ENCODE assay signal across 1 cellular context in the genomic region with DNA sequence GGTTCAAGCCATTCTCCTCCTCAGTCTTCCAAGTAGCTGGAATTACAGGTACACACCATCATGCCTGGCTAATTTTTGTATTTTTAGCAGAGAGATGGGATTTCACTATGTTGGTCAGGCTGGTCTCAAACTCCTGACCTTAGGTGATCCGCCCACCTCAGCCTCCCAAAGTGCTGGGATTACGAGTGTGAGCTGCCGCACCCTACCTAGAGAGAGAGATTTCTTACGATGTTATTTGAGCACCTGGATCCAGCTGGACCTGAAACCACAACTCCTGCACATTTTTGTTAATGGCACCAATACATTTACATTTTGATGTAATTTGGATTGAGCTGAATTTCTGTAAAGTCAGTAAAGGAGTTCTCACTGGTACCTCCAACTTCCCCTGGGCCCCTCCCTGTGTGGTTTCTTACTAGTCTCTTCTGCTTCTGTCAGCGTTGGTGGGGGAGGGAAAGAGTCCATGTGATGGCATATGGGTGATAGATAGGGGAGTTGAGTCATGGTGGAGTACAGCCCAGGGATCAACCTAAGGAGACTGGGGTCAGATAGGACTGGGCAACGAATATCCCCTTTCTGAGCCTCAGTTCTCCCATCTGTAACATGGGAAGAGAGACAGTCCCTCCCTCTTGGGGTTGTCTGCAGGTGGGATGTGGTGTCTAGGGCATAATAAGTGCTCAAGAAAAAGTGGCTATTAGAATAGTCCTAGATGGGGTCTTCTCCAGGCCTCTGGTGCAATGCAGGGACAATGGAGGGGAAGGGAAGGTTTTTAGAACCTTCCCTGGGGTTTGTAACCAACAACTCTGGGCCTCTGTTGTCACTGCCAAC.
TF ChIP-seq lines count a peak whose summit lies in the region.

No MANE protein-coding gene starts in this region.

TF ChIP-seq in K562, 482 proteins besides CTCF, POLR2A, EP300 and RAD21 (continued from another document and continues in another):
- TF ChIP-seq, protein P1, sequence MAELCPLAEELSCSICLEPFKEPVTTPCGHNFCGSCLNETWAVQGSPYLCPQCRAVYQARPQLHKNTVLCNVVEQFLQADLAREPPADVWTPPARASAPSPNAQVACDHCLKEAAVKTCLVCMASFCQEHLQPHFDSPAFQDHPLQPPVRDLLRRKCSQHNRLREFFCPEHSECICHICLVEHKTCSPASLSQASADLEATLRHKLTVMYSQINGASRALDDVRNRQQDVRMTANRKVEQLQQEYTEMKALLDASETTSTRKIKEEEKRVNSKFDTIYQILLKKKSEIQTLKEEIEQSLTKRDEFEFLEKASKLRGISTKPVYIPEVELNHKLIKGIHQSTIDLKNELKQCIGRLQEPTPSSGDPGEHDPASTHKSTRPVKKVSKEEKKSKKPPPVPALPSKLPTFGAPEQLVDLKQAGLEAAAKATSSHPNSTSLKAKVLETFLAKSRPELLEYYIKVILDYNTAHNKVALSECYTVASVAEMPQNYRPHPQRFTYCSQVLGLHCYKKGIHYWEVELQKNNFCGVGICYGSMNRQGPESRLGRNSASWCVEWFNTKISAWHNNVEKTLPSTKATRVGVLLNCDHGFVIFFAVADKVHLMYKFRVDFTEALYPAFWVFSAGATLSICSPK (IDR thresholded peaks at IDR 0.05; ENCODE audit: borderline replicate concordance) = no peak
- TF ChIP-seq, protein P2, sequence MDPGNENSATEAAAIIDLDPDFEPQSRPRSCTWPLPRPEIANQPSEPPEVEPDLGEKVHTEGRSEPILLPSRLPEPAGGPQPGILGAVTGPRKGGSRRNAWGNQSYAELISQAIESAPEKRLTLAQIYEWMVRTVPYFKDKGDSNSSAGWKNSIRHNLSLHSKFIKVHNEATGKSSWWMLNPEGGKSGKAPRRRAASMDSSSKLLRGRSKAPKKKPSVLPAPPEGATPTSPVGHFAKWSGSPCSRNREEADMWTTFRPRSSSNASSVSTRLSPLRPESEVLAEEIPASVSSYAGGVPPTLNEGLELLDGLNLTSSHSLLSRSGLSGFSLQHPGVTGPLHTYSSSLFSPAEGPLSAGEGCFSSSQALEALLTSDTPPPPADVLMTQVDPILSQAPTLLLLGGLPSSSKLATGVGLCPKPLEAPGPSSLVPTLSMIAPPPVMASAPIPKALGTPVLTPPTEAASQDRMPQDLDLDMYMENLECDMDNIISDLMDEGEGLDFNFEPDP (CRISPR knock-in tag; IDR thresholded peaks at IDR 0.05) = no peak
- TF ChIP-seq U2AF2 (optimal IDR thresholded peaks at IDR 0.05; ENCODE audit: low read depth, low read length) (no peak), PHB2 (IDR thresholded peaks at IDR 0.05; ENCODE audit: low read depth) (no peak), SLC30A9 (CRISPR knock-in tag; IDR thresholded peaks at IDR 0.05) (no peak), MCM3 (IDR thresholded peaks at IDR 0.05) (no peak), HEY1 (CRISPR knock-in tag; IDR thresholded peaks at IDR 0.05; ENCODE audit: borderline replicate concordance) (0 out of 2 replicates have a peak, but pooled peaks have one; percentile 16), ZNF24 (IDR thresholded peaks at IDR 0.05) (0 out of 2 replicates have a peak, but pooled peaks have one; percentile 42), KLF6 (CRISPR knock-in tag; IDR thresholded peaks at IDR 0.05; ENCODE audit: borderline replicate concordance) (no peak), NFIX (CRISPR knock-in tag; IDR thresholded peaks at IDR 0.05; ENCODE audit: low read depth) (no peak), ZNF134 (CRISPR knock-in tag; conservative IDR thresholded peaks at IDR 0.05) (no peak), SETDB1 (IDR thresholded peaks at IDR 0.05; ENCODE audit: low read length) (no peak), HNRNPK (IDR thresholded peaks at IDR 0.05; ENCODE audit: low read depth, low read length, poor library complexity, severe bottlenecking) (no peak), TAF7 (tag; IDR thresholded peaks at IDR 0.05) (no peak), SRSF7 (optimal IDR thresholded peaks at IDR 0.05; ENCODE audit: low read depth, low read length) (no peak), TEAD4 (IDR thresholded peaks at IDR 0.05; ENCODE audit: low read length) (peak; percentile 77), TEAD4 (CRISPR knock-in tag; IDR thresholded peaks at IDR 0.05; ENCODE audit: borderline replicate concordance) (no peak), ZC3H11A (IDR thresholded peaks at IDR 0.05; ENCODE audit: low read depth, low read length) (no peak), NR3C1 (CRISPR knock-in tag; IDR thresholded peaks at IDR 0.05) (no peak), MCM7 (IDR thresholded peaks at IDR 0.05) (no peak), DIDO1 (tag; IDR thresholded peaks at IDR 0.05; ENCODE audit: low read depth) (0 out of 2 replicates have a peak, but pooled peaks have one; percentile 13), POLR2AphosphoS5 (IDR thresholded peaks at IDR 0.05; ENCODE audit: control insufficient read depth, insufficient read depth, low read depth, low read length) (peak; percentile 50; the same call in 1 of the 2 replicates), RBBP5 (IDR thresholded peaks at IDR 0.05; ENCODE audit: borderline replicate concordance, insufficient read depth, low read length, poor library complexity, severe bottlenecking) (no peak), TCFL5 (CRISPR knock-in tag; conservative IDR thresholded peaks at IDR 0.05) (no peak), FIP1L1 (IDR thresholded peaks at IDR 0.05; ENCODE audit: low read depth, low read length, poor library complexity, severe bottlenecking) (no peak), SIN3A (IDR thresholded peaks at IDR 0.05; ENCODE audit: borderline replicate concordance in 2 of 2, control insufficient read depth in 1 of 2, low read depth in 2 of 2, low read length in 2 of 2) (no peak), ARNT (IDR thresholded peaks at IDR 0.05) (peak in 1 of 2 experiments; percentile 59; a peak in 1 of 4 replicates), SRSF9 (IDR thresholded peaks at IDR 0.05; ENCODE audit: borderline replicate concordance, low read depth, low read length) (no peak), TCF3 (CRISPR knock-in tag; IDR thresholded peaks at IDR 0.05) (peak; percentile 83), HNRNPUL1 (IDR thresholded peaks at IDR 0.05; ENCODE audit: low read length) (no peak), MAFK (IDR thresholded peaks at IDR 0.05; ENCODE audit: low read length) (peak; percentile 68), GABPB1 (CRISPR knock-in tag; IDR thresholded peaks at IDR 0.05) (peak; percentile 30; the same call in 1 of the 2 replicates), MXI1 (IDR thresholded peaks at IDR 0.05; ENCODE audit: low read depth, low read length) (no peak)
- TF ChIP-seq, protein P3, sequence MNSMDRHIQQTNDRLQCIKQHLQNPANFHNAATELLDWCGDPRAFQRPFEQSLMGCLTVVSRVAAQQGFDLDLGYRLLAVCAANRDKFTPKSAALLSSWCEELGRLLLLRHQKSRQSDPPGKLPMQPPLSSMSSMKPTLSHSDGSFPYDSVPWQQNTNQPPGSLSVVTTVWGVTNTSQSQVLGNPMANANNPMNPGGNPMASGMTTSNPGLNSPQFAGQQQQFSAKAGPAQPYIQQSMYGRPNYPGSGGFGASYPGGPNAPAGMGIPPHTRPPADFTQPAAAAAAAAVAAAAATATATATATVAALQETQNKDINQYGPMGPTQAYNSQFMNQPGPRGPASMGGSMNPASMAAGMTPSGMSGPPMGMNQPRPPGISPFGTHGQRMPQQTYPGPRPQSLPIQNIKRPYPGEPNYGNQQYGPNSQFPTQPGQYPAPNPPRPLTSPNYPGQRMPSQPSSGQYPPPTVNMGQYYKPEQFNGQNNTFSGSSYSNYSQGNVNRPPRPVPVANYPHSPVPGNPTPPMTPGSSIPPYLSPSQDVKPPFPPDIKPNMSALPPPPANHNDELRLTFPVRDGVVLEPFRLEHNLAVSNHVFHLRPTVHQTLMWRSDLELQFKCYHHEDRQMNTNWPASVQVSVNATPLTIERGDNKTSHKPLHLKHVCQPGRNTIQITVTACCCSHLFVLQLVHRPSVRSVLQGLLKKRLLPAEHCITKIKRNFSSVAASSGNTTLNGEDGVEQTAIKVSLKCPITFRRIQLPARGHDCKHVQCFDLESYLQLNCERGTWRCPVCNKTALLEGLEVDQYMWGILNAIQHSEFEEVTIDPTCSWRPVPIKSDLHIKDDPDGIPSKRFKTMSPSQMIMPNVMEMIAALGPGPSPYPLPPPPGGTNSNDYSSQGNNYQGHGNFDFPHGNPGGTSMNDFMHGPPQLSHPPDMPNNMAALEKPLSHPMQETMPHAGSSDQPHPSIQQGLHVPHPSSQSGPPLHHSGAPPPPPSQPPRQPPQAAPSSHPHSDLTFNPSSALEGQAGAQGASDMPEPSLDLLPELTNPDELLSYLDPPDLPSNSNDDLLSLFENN (IDR thresholded peaks at IDR 0.05; ENCODE audit: low read depth in 2 of 2, low read length in 2 of 2) = no peak
- TF ChIP-seq, protein P4, sequence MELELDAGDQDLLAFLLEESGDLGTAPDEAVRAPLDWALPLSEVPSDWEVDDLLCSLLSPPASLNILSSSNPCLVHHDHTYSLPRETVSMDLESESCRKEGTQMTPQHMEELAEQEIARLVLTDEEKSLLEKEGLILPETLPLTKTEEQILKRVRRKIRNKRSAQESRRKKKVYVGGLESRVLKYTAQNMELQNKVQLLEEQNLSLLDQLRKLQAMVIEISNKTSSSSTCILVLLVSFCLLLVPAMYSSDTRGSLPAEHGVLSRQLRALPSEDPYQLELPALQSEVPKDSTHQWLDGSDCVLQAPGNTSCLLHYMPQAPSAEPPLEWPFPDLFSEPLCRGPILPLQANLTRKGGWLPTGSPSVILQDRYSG (tag; conservative IDR thresholded peaks at IDR 0.05; ENCODE audit: low read depth) = no peak
- TF ChIP-seq, protein P5, sequence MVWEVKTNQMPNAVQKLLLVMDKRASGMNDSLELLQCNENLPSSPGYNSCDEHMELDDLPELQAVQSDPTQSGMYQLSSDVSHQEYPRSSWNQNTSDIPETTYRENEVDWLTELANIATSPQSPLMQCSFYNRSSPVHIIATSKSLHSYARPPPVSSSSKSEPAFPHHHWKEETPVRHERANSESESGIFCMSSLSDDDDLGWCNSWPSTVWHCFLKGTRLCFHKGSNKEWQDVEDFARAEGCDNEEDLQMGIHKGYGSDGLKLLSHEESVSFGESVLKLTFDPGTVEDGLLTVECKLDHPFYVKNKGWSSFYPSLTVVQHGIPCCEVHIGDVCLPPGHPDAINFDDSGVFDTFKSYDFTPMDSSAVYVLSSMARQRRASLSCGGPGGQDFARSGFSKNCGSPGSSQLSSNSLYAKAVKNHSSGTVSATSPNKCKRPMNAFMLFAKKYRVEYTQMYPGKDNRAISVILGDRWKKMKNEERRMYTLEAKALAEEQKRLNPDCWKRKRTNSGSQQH (CRISPR knock-in tag; IDR thresholded peaks at IDR 0.05) = no peak
- TF ChIP-seq, protein P6, sequence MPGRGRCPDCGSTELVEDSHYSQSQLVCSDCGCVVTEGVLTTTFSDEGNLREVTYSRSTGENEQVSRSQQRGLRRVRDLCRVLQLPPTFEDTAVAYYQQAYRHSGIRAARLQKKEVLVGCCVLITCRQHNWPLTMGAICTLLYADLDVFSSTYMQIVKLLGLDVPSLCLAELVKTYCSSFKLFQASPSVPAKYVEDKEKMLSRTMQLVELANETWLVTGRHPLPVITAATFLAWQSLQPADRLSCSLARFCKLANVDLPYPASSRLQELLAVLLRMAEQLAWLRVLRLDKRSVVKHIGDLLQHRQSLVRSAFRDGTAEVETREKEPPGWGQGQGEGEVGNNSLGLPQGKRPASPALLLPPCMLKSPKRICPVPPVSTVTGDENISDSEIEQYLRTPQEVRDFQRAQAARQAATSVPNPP (IDR thresholded peaks at IDR 0.05; ENCODE audit: borderline replicate concordance, insufficient read depth, insufficient read length) = no peak
- TF ChIP-seq, protein P7, sequence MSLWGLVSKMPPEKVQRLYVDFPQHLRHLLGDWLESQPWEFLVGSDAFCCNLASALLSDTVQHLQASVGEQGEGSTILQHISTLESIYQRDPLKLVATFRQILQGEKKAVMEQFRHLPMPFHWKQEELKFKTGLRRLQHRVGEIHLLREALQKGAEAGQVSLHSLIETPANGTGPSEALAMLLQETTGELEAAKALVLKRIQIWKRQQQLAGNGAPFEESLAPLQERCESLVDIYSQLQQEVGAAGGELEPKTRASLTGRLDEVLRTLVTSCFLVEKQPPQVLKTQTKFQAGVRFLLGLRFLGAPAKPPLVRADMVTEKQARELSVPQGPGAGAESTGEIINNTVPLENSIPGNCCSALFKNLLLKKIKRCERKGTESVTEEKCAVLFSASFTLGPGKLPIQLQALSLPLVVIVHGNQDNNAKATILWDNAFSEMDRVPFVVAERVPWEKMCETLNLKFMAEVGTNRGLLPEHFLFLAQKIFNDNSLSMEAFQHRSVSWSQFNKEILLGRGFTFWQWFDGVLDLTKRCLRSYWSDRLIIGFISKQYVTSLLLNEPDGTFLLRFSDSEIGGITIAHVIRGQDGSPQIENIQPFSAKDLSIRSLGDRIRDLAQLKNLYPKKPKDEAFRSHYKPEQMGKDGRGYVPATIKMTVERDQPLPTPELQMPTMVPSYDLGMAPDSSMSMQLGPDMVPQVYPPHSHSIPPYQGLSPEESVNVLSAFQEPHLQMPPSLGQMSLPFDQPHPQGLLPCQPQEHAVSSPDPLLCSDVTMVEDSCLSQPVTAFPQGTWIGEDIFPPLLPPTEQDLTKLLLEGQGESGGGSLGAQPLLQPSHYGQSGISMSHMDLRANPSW (CRISPR knock-in tag; IDR thresholded peaks at IDR 0.05) = no peak
- TF ChIP-seq, protein P8, sequence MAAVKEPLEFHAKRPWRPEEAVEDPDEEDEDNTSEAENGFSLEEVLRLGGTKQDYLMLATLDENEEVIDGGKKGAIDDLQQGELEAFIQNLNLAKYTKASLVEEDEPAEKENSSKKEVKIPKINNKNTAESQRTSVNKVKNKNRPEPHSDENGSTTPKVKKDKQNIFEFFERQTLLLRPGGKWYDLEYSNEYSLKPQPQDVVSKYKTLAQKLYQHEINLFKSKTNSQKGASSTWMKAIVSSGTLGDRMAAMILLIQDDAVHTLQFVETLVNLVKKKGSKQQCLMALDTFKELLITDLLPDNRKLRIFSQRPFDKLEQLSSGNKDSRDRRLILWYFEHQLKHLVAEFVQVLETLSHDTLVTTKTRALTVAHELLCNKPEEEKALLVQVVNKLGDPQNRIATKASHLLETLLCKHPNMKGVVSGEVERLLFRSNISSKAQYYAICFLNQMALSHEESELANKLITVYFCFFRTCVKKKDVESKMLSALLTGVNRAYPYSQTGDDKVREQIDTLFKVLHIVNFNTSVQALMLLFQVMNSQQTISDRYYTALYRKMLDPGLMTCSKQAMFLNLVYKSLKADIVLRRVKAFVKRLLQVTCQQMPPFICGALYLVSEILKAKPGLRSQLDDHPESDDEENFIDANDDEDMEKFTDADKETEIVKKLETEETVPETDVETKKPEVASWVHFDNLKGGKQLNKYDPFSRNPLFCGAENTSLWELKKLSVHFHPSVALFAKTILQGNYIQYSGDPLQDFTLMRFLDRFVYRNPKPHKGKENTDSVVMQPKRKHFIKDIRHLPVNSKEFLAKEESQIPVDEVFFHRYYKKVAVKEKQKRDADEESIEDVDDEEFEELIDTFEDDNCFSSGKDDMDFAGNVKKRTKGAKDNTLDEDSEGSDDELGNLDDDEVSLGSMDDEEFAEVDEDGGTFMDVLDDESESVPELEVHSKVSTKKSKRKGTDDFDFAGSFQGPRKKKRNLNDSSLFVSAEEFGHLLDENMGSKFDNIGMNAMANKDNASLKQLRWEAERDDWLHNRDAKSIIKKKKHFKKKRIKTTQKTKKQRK (IDR thresholded peaks at IDR 0.05; ENCODE audit: borderline replicate concordance, low read depth, low read length) = no peak
